ENCODE assay signal across 24 cellular contexts in the genomic region with DNA sequence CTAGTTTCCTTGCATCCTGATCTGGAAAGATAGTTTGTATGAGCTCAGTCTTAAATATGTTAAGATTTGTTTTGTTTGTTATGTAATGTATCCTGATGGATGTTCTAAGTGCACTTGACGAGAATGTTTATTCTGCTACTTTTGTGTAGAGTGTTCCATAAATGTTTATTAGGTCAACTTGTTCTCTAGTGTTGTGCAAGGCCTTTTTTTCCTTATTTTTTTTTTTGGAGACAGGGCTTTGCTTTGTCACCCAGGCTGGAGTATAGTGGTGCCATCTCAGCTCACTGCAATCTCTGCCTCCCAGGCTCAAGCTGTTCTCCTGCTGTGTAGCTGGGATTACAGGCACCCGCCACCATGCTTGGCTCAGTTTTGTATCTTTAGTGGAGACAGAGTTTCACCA. TPM values are rescaled to one million over a fixed set of nuclear protein-coding genes. Genes with fewer than 3 reads are reported as not detected.
"Had no signal": no experiment of that assay in that cellular context is flagged by ENCODE, and none has a peak within 500 bp of the region (broad histone marks: within the 10 kb centered on the region; RNA-seq: fewer than 3 reads in every experiment).

No MANE protein-coding gene starts in this region.

- H3K27me3 Mint-ChIP-seq: activated CD4-positive, alpha-beta memory T cell treated with anti-CD3 and anti-CD28 coated beads, Interleukin-2, amount 10 ng/mL, durations not matched to agents 7 days and 5 days; activated CD4-positive, alpha-beta T cell treated with anti-CD3 and anti-CD28 coated beads for 36 hours; activated naive CD4-positive, alpha-beta T cell treated with anti-CD3 and anti-CD28 coated beads, Interleukin-2, amount 10 ng/mL, durations not matched to agents 7 days and 5 days; activated naive CD8-positive, alpha-beta T cell treated with anti-CD3 and anti-CD28 coated beads, Interleukin-2, amount 10 ng/mL, durations not matched to agents 7 days and 5 days; T-helper 17 cell had no signal

- H3K4me3 Mint-ChIP-seq: activated CD4-positive, alpha-beta memory T cell treated with anti-CD3 and anti-CD28 coated beads, Interleukin-2, amount 10 ng/mL, durations not matched to agents 7 days and 5 days; activated CD4-positive, alpha-beta T cell treated with anti-CD3 and anti-CD28 coated beads for 36 hours; activated naive CD4-positive, alpha-beta T cell treated with anti-CD3 and anti-CD28 coated beads, Interleukin-2, amount 10 ng/mL, durations not matched to agents 7 days and 5 days; activated naive CD8-positive, alpha-beta T cell treated with anti-CD3 and anti-CD28 coated beads, Interleukin-2, amount 10 ng/mL, durations not matched to agents 7 days and 5 days; T-helper 17 cell had no signal

- H3K36me3 ChIP-seq: ascending aorta had no signal

- H3K4me3 ChIP-seq: ascending aorta, body of pancreas, K562 had no signal

- H3K27ac ChIP-seq: ascending aorta, body of pancreas had no signal

- H3K27me3 ChIP-seq: ascending aorta, body of pancreas had no signal

- H3K4me1 Mint-ChIP-seq: activated naive CD4-positive, alpha-beta T cell treated with anti-CD3 and anti-CD28 coated beads, Interleukin-2, amount 10 ng/mL, durations not matched to agents 7 days and 5 days had no signal

- DNase-seq: activated CD4-positive, alpha-beta memory T cell treated with anti-CD3 and anti-CD28 coated beads, Interleukin-2, amount 10 ng/mL, durations not matched to agents 7 days and 5 days; activated CD4-positive, alpha-beta T cell treated with anti-CD3 and anti-CD28 coated beads for 36 hours; activated CD4-positive, alpha-beta T cell treated with anti-CD3 and anti-CD28 coated beads, Interleukin-2, amount 50 U/mL, for 1 hour; activated gamma-delta T cell treated with Interleukin-2 at 50 U/mL for 16 hours; activated naive CD4-positive, alpha-beta T cell treated with anti-CD3 and anti-CD28 coated beads, Interleukin-2, amount 10 ng/mL, durations not matched to agents 7 days and 5 days; activated naive CD8-positive, alpha-beta T cell treated with anti-CD3 and anti-CD28 coated beads, Interleukin-2, amount 10 ng/mL, durations not matched to agents 7 days and 5 days; activated T-cell treated with anti-CD3 and anti-CD28 coated beads for 4 hours; activated T-cell treated with anti-CD3 and anti-CD28 coated beads, Interleukin-2, amount 50 U/mL, for 48 hours; amniotic stem cell; body of pancreas; Karpas-422; NCI-H1092; NCI-H1417; NCI-H1930; NCI-H446; NCI-H524; PC-3; SHP77 treated with DMSO at 0.1 percent for 48 hours; T-helper 17 cell; T-helper 9 cell had no signal

- H3K9me3 Mint-ChIP-seq: activated CD4-positive, alpha-beta memory T cell treated with anti-CD3 and anti-CD28 coated beads, Interleukin-2, amount 10 ng/mL, durations not matched to agents 7 days and 5 days; activated naive CD4-positive, alpha-beta T cell treated with anti-CD3 and anti-CD28 coated beads, Interleukin-2, amount 10 ng/mL, durations not matched to agents 7 days and 5 days; activated naive CD8-positive, alpha-beta T cell treated with anti-CD3 and anti-CD28 coated beads, Interleukin-2, amount 10 ng/mL, durations not matched to agents 7 days and 5 days; activated T-helper 2 cell treated with anti-CD3 and anti-CD28 coated beads, Interferon-gamma antibody, Interleukin-2, Interleukin-4, amounts not matched to agents 10 μg/mL and 5 μg/mL and 100 μg/mL, durations not matched to agents 14 hours and 24 hours and 36 hours had no signal

- ATAC-seq: activated CD4-positive, alpha-beta T cell treated with anti-CD3 and anti-CD28 coated beads for 36 hours; body of pancreas; K562; PC-3; T-helper 17 cell had no signal

- H3K27ac Mint-ChIP-seq: activated CD4-positive, alpha-beta memory T cell treated with anti-CD3 and anti-CD28 coated beads, Interleukin-2, amount 10 ng/mL, durations not matched to agents 7 days and 5 days; activated CD4-positive, alpha-beta T cell treated with anti-CD3 and anti-CD28 coated beads for 36 hours; activated naive CD8-positive, alpha-beta T cell treated with anti-CD3 and anti-CD28 coated beads, Interleukin-2, amount 10 ng/mL, durations not matched to agents 7 days and 5 days; activated T-helper 2 cell treated with anti-CD3 and anti-CD28 coated beads, Interferon-gamma antibody, Interleukin-2, Interleukin-4, amounts not matched to agents 10 μg/mL and 5 μg/mL and 100 μg/mL, durations not matched to agents 14 hours and 24 hours and 36 hours had no signal

- H3K4me1 ChIP-seq: ascending aorta, body of pancreas had no signal

- H3K9me3 ChIP-seq: ascending aorta, body of pancreas had no signal

RNA-seq across cellular contexts. Expression of gene USP9Y, which starts 28.7 kb away (rescaled TPM):
- total RNA-seq: ascending aorta, body of pancreas, PC-3, SK-MEL-5 had no signal
- polyA plus RNA-seq: K562 had no signal
